ENCODE assay signal across 25 cellular contexts in the genomic region with DNA sequence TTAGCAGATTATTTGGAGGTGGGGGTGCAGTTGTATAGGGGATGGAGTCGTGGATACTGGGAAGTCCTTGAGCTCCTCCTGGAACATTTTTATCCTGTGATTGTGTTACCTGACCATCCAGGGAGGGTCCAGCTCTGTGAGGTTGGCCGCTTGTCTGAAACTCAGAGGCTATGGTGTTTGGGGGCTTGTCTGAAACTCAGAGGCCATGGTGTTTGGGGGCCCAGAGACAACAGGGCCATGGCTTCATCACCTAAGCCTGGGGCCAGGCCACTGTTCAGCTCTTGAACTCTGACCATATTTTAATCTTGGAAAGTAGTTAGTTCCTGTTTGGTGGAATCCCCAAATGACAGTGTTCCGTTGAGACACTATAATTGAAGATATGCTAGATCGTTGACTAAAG.
"Had no signal": no experiment of that assay in that cellular context is flagged by ENCODE, and none has a peak within 500 bp of the region (broad histone marks: within the 10 kb centered on the region; RNA-seq: fewer than 3 reads in every experiment).

No MANE protein-coding gene starts in this region.

- H3K27ac ChIP-seq: ascending aorta, breast epithelium, colonic mucosa, epithelial cell of prostate, esophagus squamous epithelium, heart right ventricle had no signal

- DNase-seq: activated CD4-positive, alpha-beta memory T cell treated with anti-CD3 and anti-CD28 coated beads for 36 hours; activated CD4-positive, alpha-beta T cell treated with anti-CD3 and anti-CD28 coated beads for 36 hours; activated CD4-positive, alpha-beta T cell treated with anti-CD3 and anti-CD28 coated beads, Interleukin-2, amount 10 ng/mL, durations not matched to agents 24 days and 14 days; activated CD4-positive, CD25-positive, alpha-beta regulatory T cell; activated CD4-positive, CD25-positive, alpha-beta regulatory T cell treated with anti-CD3 and anti-CD28 coated beads, Interleukin-2, amount 50 U/mL, for 72 hours; activated CD8-positive, alpha-beta memory T cell treated with anti-CD3 and anti-CD28 coated beads, Interleukin-2, amount 10 ng/mL, durations not matched to agents 7 days and 5 days; activated CD8-positive, alpha-beta memory T cell treated with anti-CD3 and anti-CD28 coated beads, Interleukin-2, amount 50 U/mL, for 4 hours; activated CD8-positive, alpha-beta T cell treated with anti-CD3 and anti-CD28 coated beads, Interleukin-2, amount 10 ng/mL, durations not matched to agents 7 days and 5 days; activated gamma-delta T cell; activated naive CD4-positive, alpha-beta T cell; activated naive CD4-positive, alpha-beta T cell treated with anti-CD3 and anti-CD28 coated beads, Interleukin-2, amount 10 ng/mL, durations not matched to agents 7 days and 5 days; activated naive CD8-positive, alpha-beta T cell treated with anti-CD3 and anti-CD28 coated beads, Interleukin-2, amount 10 ng/mL, durations not matched to agents 7 days and 5 days; activated T-cell treated with anti-CD3 and anti-CD28 coated beads, Interleukin-2, amount 50 U/mL, for 1 hour; central memory CD4-positive, alpha-beta T cell; cerebellar nuclear complex; colonic mucosa; effector CD8-positive, alpha-beta T cell; esophagus squamous epithelium; foreskin melanocyte; heart right ventricle; T-cell; T1000 had no signal
